In the genomic region with DNA sequence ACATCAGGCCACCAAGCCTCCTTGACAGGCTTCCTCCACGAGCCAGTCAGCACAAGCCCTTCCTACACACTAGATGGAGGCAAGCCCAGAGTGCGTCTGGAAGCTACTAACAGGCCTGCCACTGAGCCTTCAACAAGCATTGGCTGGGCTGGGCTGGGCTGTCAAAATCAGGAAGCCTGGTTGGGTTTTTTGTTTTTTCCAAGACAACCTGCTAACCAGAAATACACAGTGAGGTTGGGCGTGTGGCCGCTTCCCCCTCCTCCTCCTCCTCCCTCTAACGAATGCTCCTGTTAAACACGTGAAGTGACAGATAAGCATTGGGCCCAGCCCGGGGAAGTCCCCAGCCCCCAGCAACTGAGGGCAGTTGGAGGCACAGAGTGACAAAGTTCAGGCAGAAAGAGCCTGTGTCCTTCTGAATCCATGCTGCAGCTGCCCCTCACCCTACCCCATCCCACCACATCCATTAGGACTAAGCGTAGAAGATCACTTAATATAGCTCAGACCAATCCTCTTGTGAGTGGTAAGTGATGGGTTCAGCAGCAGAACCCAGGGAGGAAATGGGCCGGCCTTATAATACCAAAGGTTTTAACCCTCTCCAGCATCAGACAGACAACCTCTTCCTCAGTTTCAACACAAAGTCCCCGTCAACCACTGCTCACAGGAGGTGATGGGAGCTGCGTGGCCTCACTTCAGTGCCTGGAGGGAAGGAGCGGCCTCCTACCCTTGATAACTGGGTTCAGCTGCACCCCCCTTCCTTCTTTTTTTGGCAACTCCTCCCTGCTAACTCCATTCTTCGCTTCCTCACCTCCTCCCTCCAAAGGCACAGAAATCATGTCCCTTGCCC, we compare ENCODE assay signal across 8 cellular contexts.
A peak's percentile ranks its signal among the peaks of the same experiment; 100 is the strongest.
DNase-seq lines count a peak whose midpoint lies in the region; ATAC-seq lines count a peak whose summit lies in the region.

No MANE protein-coding gene starts in this region.

- peak overlapping the region; percentile 98 for H3K27ac Mint-ChIP-seq in activated naive CD8-positive, alpha-beta T cell treated with anti-CD3 and anti-CD28 coated beads, Interleukin-2, amount 50 U/mL, for 24 hours

- peaks cover 10% of the 10 kb centered on the region for H3K27me3 Mint-ChIP-seq in activated naive CD8-positive, alpha-beta T cell treated with anti-CD3 and anti-CD28 coated beads, Interleukin-2, amount 50 U/mL, for 24 hours

- H3K9me3 ChIP-seq in iPS-20b (ENCODE audit: insufficient read depth, low read depth, low read length): no peaks in the 10 kb centered on the region

- H3K27me3 ChIP-seq in iPS-20b (ENCODE audit: insufficient read depth, low read length): peaks cover 47% of the 10 kb centered on the region

- peak; percentile 58 for ATAC-seq in GM18907 (IDR thresholded peaks at IDR 0.05; ENCODE audit: unreplicated experiment)
- peak; percentile 46 for ATAC-seq in HG03378 (IDR thresholded peaks at IDR 0.05; ENCODE audit: unreplicated experiment)
- peak; percentile 90 for ATAC-seq in activated naive CD8-positive, alpha-beta T cell treated with anti-CD3 and anti-CD28 coated beads, Interleukin-2, amount 50 U/mL, for 24 hours
- no peak for ATAC-seq in GM19455 (IDR thresholded peaks at IDR 0.05; ENCODE audit: unreplicated experiment)

- H3K36me3 Mint-ChIP-seq in activated naive CD8-positive, alpha-beta T cell treated with anti-CD3 and anti-CD28 coated beads, Interleukin-2, amount 50 U/mL, for 24 hours (ENCODE audit: low read depth): peaks cover 27% of the 10 kb centered on the region

- H3K9me3 Mint-ChIP-seq in activated naive CD8-positive, alpha-beta T cell treated with anti-CD3 and anti-CD28 coated beads, Interleukin-2, amount 50 U/mL, for 24 hours: no peaks in the 10 kb centered on the region

- 0 out of 2 replicates have a peak overlapping the region, but pooled peaks have one; percentile 57 for H3K4me3 ChIP-seq in iPS-20b (ENCODE audit: low read length)

- DNase-seq in SW480 (ENCODE audit: low spot score) (peak; percentile 50), amniotic stem cell (lab: John Stamatoyannopoulos, UW) (no peak)
- DNase-seq in activated naive CD8-positive, alpha-beta T cell treated with anti-CD3 and anti-CD28 coated beads, Interleukin-2, amount 50 U/mL, for 24 hours: peak; percentile 83
- peak; percentile 71 to 83 (median 76) for DNase-seq in stimulated activated CD4-positive, alpha-beta T cell treated with anti-CD3 and anti-CD28 coated beads, Interleukin-12 subunit alpha, Interleukin-12 subunit beta, amount 100 ng/mL, for 48 hours (ENCODE audit: low read depth in 2 of 3, low spot score in 1 of 3)

- no peaks in the 10 kb centered on the region for H3K36me3 ChIP-seq in iPS-20b (ENCODE audit: insufficient read depth, low read depth, low read length)

- H3K9ac ChIP-seq in iPS-20b (ENCODE audit: low read depth, low read length): no peak overlapping the region

- no peaks in the 10 kb centered on the region; the same call in 1 of the 2 replicates for H3K4me1 ChIP-seq in iPS-20b (ENCODE audit: insufficient read depth, low read length)

- no peak overlapping the region for H3K27ac ChIP-seq in iPS-20b (ENCODE audit: low read length)

- H3K4me3 Mint-ChIP-seq in activated naive CD8-positive, alpha-beta T cell treated with anti-CD3 and anti-CD28 coated beads, Interleukin-2, amount 50 U/mL, for 24 hours: peak overlapping the region; percentile 95

- peaks cover 58% of the 10 kb centered on the region for H3K4me1 Mint-ChIP-seq in activated naive CD8-positive, alpha-beta T cell treated with anti-CD3 and anti-CD28 coated beads, Interleukin-2, amount 50 U/mL, for 24 hours
